ENCODE assay signal across 27 cellular contexts in the genomic region with DNA sequence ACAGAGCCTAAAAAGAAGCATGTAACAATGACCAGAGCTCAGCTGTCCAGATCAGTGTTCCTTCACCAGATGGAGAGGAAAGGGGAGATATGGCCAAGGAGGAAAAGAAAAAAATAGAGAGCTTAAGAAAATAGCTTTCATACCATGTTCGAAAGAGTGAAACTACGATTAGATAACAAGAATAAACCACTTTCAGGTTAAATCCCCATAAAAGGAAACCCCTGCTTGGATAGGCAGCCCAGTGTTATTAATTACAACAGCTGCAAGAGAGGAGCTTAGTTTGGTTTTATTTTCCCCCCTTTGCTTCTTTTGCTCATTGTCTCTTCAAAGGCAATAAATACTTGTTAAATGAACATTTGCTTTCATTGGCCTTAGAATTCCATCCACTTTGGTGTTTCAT.
"Had no signal": no experiment of that assay in that cellular context is flagged by ENCODE, and none has a peak within 500 bp of the region (broad histone marks: within the 10 kb centered on the region; RNA-seq: fewer than 3 reads in every experiment).

No MANE protein-coding gene starts in this region.

- H3K4me3 ChIP-seq: adrenal gland, ascending aorta, esophagus squamous epithelium, gastrocnemius medialis, left lung, pancreas, psoas muscle, right atrium auricular region, spleen had no signal

- DNase-seq: activated CD4-positive, alpha-beta T cell treated with anti-CD3 and anti-CD28 coated beads for 4 hours; activated CD4-positive, alpha-beta T cell treated with anti-CD3 and anti-CD28 coated beads, Interleukin-2, amount 50 U/mL, for 4 hours; activated effector memory CD4-positive, alpha-beta T cell treated with Interleukin-2 at 50 U/mL for 16 hours; activated naive CD4-positive, alpha-beta T cell treated with anti-CD3 and anti-CD28 coated beads for 36 hours; activated naive CD8-positive, alpha-beta T cell treated with anti-CD3 and anti-CD28 coated beads for 36 hours; adrenal gland; caudate nucleus; effector CD4-positive, alpha-beta T cell; esophagus squamous epithelium; gastrocnemius medialis; glutamatergic neuron; left lung; naive thymus-derived CD4-positive, alpha-beta T cell; nucleus accumbens; pancreas; psoas muscle; spleen; stimulated activated naive CD4-positive, alpha-beta T cell; T-helper 9 cell; trophoblast cell had no signal

- H3K36me3 ChIP-seq: adrenal gland, pancreas had no signal

- H3K27ac Mint-ChIP-seq: activated naive CD4-positive, alpha-beta T cell treated with anti-CD3 and anti-CD28 coated beads for 36 hours; activated naive CD8-positive, alpha-beta T cell treated with anti-CD3 and anti-CD28 coated beads for 36 hours; dendritic cell treated with granulocyte-macrophage colony-stimulating factor and Interleukin-4, amounts not matched to agents 40 ng/mL and 50 ng/mL, for 4 days; T-helper 1 cell treated with Interleukin-12 subunit alpha and Interleukin-12 subunit beta and Interleukin-4 antibody, amounts not matched to agents 30 μg/mL and 1 μg/mL, for 36 hours had no signal

- H3K27me3 Mint-ChIP-seq: activated naive CD8-positive, alpha-beta T cell treated with anti-CD3 and anti-CD28 coated beads for 36 hours; dendritic cell treated with granulocyte-macrophage colony-stimulating factor and Interleukin-4, amounts not matched to agents 40 ng/mL and 50 ng/mL, for 4 days; naive thymus-derived CD4-positive, alpha-beta T cell had no signal

- H3K27ac ChIP-seq: adrenal gland, ascending aorta, epithelial cell of prostate, esophagus squamous epithelium, gastrocnemius medialis, left lung, pancreas, psoas muscle, right atrium auricular region, spleen, VCaP had no signal

- H3K9me3 ChIP-seq: adrenal gland, ascending aorta, esophagus squamous epithelium, gastrocnemius medialis, left lung, pancreas, psoas muscle, right atrium auricular region, spleen had no signal

- H3K36me3 Mint-ChIP-seq: activated naive CD8-positive, alpha-beta T cell treated with anti-CD3 and anti-CD28 coated beads for 36 hours had no signal

- H3K4me1 Mint-ChIP-seq: activated naive CD8-positive, alpha-beta T cell treated with anti-CD3 and anti-CD28 coated beads for 36 hours; naive thymus-derived CD4-positive, alpha-beta T cell; neural crest cell had no signal

- ATAC-seq: gastrocnemius medialis; left lung; naive thymus-derived CD4-positive, alpha-beta T cell; pancreas; psoas muscle had no signal

- H3K9me3 Mint-ChIP-seq: activated naive CD4-positive, alpha-beta T cell treated with anti-CD3 and anti-CD28 coated beads for 36 hours; activated naive CD8-positive, alpha-beta T cell treated with anti-CD3 and anti-CD28 coated beads for 36 hours; dendritic cell treated with granulocyte-macrophage colony-stimulating factor and Interleukin-4, amounts not matched to agents 40 ng/mL and 50 ng/mL, for 4 days; naive thymus-derived CD4-positive, alpha-beta T cell; neural crest cell; T-helper 1 cell treated with Interleukin-12 subunit alpha and Interleukin-12 subunit beta and Interleukin-4 antibody, amounts not matched to agents 30 μg/mL and 1 μg/mL, for 36 hours had no signal

- H3K4me3 Mint-ChIP-seq: activated naive CD4-positive, alpha-beta T cell treated with anti-CD3 and anti-CD28 coated beads for 36 hours; activated naive CD8-positive, alpha-beta T cell treated with anti-CD3 and anti-CD28 coated beads for 36 hours; dendritic cell treated with granulocyte-macrophage colony-stimulating factor and Interleukin-4, amounts not matched to agents 40 ng/mL and 50 ng/mL, for 4 days; naive thymus-derived CD4-positive, alpha-beta T cell; neural crest cell; T-helper 1 cell treated with Interleukin-12 subunit alpha and Interleukin-12 subunit beta and Interleukin-4 antibody, amounts not matched to agents 30 μg/mL and 1 μg/mL, for 36 hours had no signal

- H3K27me3 ChIP-seq: adrenal gland, ascending aorta, esophagus squamous epithelium, gastrocnemius medialis, left lung, pancreas, right atrium auricular region, spleen had no signal

- H3K4me1 ChIP-seq: adrenal gland, gastrocnemius medialis, left lung, pancreas, psoas muscle, right atrium auricular region, spleen had no signal
